ENCODE assay signal across 11 cellular contexts in the genomic region with DNA sequence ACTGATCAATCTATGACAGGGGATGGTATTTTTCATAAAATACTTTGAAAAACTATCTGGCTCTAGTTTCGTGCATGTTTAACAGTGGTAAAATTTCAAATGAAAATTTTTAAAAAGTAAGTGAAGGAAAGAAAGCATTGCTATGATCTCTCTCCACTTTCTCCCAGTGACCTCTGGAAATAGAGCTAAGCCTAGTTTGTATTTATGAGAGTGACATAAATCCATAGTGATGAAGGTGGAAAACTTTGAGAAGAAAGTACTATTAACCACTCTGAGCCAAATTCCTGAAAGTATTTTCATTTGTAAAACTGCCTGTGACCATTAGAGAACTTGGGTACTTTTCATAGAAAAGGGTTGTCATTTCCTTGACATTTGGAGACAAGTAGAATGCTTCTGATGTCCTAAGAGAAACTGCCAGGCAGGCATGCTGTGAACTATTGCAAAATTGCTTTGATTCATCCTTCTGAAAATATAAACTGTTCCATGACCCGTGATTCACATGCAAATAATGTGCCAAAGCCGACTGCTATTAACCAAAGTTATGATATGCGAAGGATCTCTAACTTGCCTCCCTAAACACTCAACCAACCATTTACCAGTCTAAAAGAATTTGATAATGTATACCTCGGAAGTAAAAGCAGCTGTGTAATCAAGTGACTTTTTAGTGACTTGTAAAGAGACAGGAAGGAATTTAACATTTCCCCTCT.
A peak's percentile ranks its signal among the peaks of the same experiment; 100 is the strongest.
DNase-seq lines count a peak whose midpoint lies in the region; ATAC-seq, FAIRE-seq and TF ChIP-seq lines count a peak whose summit lies in the region.
"Had no signal": no experiment of that assay in that cellular context is flagged by ENCODE, and none has a peak within 500 bp of the region (broad histone marks: within the 10 kb centered on the region; RNA-seq: fewer than 3 reads in every experiment).

No MANE protein-coding gene starts in this region.

- no peak overlapping the region for H2AFZ ChIP-seq in ACC112 (ENCODE audit: low read length, unreplicated experiment)

- H3K36me3 Mint-ChIP-seq in chondrocyte (ENCODE audit: low read depth) = peaks cover 1% of the 10 kb centered on the region

- no peaks in the 10 kb centered on the region for H3K79me2 ChIP-seq in ACC112 (ENCODE audit: control insufficient read depth, insufficient read depth, low read length, unreplicated experiment)

- H3K27me3 Mint-ChIP-seq in chondrocyte (ENCODE audit: low read depth) = no peaks in the 10 kb centered on the region
- H3K27me3 Mint-ChIP-seq: CD4-positive, alpha-beta T cell had no signal

- intact Hi-C loops in left lung (cut with DNase I) = no loop called here

- no peaks in the 10 kb centered on the region for H3K27me3 ChIP-seq in ACC112 (ENCODE audit: insufficient read depth, low read length)
- no peaks in the 10 kb centered on the region for H3K27me3 ChIP-seq in left lung

- no peak for FAIRE-seq in HTR-8/SVneo (lab: Jason Lieb, UNC)

- peak overlapping the region; percentile 56 for H3K27ac Mint-ChIP-seq in chondrocyte (ENCODE audit: unreplicated experiment)
- H3K27ac Mint-ChIP-seq: CD4-positive, alpha-beta T cell; WTC11 had no signal

- no peak for TF ChIP-seq CTCF in chondrocyte (IDR thresholded peaks at IDR 0.05)
- no peak for TF ChIP-seq CTCF in left lung (IDR thresholded peaks at IDR 0.05)

- no peaks in the 10 kb centered on the region for H3K9me3 ChIP-seq in left lung

- H3K9me3 Mint-ChIP-seq in chondrocyte (ENCODE audit: low read depth) = no peaks in the 10 kb centered on the region
- H3K9me3 Mint-ChIP-seq: CD4-positive, alpha-beta T cell; WTC11 had no signal

- H3K4me3 ChIP-seq in ACC112 (ENCODE audit: low read depth, low read length) (peak overlapping the region; percentile 41; the same call in 1 of the 2 replicates), left lung (no peak overlapping the region)

- H3K4me1 ChIP-seq in ACC112 (ENCODE audit: control insufficient read depth, insufficient read depth, low read length, unreplicated experiment) (peaks cover 37% of the 10 kb centered on the region), left lung (no peaks in the 10 kb centered on the region)

- H3K36me3 ChIP-seq in ACC112 (ENCODE audit: insufficient read depth, low read length) = no peaks in the 10 kb centered on the region
- no peaks in the 10 kb centered on the region for H3K36me3 ChIP-seq in left lung

- H3K27ac ChIP-seq in ACC112 (ENCODE audit: low read depth, low read length) (peak overlapping the region; percentile 91), left lung (peak overlapping the region in 1 of 2 donors; percentile 20)

- ATAC-seq in left lung (peak; percentile 63), GM21526 (IDR thresholded peaks at IDR 0.05; ENCODE audit: low FRiP score, unreplicated experiment) (no peak)
- ATAC-seq: WTC11 had no signal

- DNase-seq in HTR-8/SVneo (ENCODE audit: insufficient read length, low spot score) (peak; percentile 40), chondrocyte (ENCODE audit: low spot score) (no peak), left lung (no peak), superior temporal gyrus (ENCODE audit: extremely low spot score) (no peak), NCI-H345 treated with DMSO at 0.1 percent for 48 hours (lab: John Stamatoyannopoulos, UW; ENCODE audit: unreplicated experiment) (no peak)
- no peak for DNase-seq in stimulated activated naive CD4-positive, alpha-beta T cell treated with Interleukin-2 at 50 U/mL for 16 hours (lab: John Stamatoyannopoulos, UW)
- DNase-seq: CD4-positive, alpha-beta T cell; stimulated activated CD4-positive, alpha-beta T cell treated with anti-CD3 and anti-CD28 coated beads, Interleukin-4, amount 100 ng/mL, for 1 hour had no signal

- H3K4me3 Mint-ChIP-seq in chondrocyte (ENCODE audit: unreplicated experiment) = peak overlapping the region; percentile 18
- H3K4me3 Mint-ChIP-seq: CD4-positive, alpha-beta T cell; WTC11 had no signal

- H3K4me1 Mint-ChIP-seq in chondrocyte (ENCODE audit: low read depth) = peaks cover 39% of the 10 kb centered on the region
